Comparison of ENCODE assay signal across 1 cellular context in genomic region chr15:34583399-34584320, GRCh38.
A peak's percentile ranks its signal among the peaks of the same experiment; 100 is the strongest.
TF ChIP-seq lines count a peak whose summit lies in the region.

A gene with protein sequence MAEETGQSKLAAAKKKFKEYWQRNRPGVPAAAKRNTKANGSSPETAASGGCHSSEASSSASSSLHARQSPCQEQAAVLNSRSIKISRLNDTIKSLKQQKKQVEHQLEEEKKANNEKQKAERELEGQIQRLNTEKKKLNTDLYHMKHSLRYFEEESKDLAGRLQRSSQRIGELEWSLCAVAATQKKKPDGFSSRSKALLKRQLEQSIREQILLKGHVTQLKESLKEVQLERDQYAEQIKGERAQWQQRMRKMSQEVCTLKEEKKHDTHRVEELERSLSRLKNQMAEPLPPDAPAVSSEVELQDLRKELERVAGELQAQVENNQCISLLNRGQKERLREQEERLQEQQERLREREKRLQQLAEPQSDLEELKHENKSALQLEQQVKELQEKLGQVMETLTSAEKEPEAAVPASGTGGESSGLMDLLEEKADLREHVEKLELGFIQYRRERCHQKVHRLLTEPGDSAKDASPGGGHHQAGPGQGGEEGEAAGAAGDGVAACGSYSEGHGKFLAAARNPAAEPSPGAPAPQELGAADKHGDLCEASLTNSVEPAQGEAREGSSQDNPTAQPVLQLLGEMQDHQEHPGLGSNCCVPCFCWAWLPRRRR (minus strand): TSS chr15:34583651. CDS start chr15:34535912, 47,739 bp downstream.

TF ChIP-seq in HepG2, 621 proteins besides CTCF, POLR2A, EP300 and RAD21 (continued from another document and continues in another):
- no peak for TF ChIP-seq PHB2 (IDR thresholded peaks at IDR 0.05; ENCODE audit: partially characterized antibody)
- TF ChIP-seq RBFOX2 (IDR thresholded peaks at IDR 0.05; ENCODE audit: low read depth, low read length): peak; percentile 78
- TF ChIP-seq, protein P1, sequence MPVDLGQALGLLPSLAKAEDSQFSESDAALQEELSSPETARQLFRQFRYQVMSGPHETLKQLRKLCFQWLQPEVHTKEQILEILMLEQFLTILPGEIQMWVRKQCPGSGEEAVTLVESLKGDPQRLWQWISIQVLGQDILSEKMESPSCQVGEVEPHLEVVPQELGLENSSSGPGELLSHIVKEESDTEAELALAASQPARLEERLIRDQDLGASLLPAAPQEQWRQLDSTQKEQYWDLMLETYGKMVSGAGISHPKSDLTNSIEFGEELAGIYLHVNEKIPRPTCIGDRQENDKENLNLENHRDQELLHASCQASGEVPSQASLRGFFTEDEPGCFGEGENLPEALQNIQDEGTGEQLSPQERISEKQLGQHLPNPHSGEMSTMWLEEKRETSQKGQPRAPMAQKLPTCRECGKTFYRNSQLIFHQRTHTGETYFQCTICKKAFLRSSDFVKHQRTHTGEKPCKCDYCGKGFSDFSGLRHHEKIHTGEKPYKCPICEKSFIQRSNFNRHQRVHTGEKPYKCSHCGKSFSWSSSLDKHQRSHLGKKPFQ (CRISPR knock-in tag; IDR thresholded peaks at IDR 0.05; ENCODE audit: insufficient replicate concordance): peak; percentile 33
- TF ChIP-seq SYNCRIP (IDR thresholded peaks at IDR 0.05; ENCODE audit: insufficient read depth, low read depth, low read length): no peak
- no peak for TF ChIP-seq ARNTL (CRISPR knock-in tag; IDR thresholded peaks at IDR 0.05)
- TF ChIP-seq ZNF263 (CRISPR knock-in tag; IDR thresholded peaks at IDR 0.05): no peak
- peak; percentile 47; the same call in 1 of the 2 replicates for TF ChIP-seq ZNF343 (CRISPR knock-in tag; IDR thresholded peaks at IDR 0.05)
- TF ChIP-seq ZNF546 (CRISPR knock-in tag; conservative IDR thresholded peaks at IDR 0.05): no peak
- TF ChIP-seq ZNF768 (CRISPR knock-in tag; IDR thresholded peaks at IDR 0.05): no peak
- no peak for TF ChIP-seq JUN (CRISPR knock-in tag; IDR thresholded peaks at IDR 0.05)
- TF ChIP-seq, protein P2, sequence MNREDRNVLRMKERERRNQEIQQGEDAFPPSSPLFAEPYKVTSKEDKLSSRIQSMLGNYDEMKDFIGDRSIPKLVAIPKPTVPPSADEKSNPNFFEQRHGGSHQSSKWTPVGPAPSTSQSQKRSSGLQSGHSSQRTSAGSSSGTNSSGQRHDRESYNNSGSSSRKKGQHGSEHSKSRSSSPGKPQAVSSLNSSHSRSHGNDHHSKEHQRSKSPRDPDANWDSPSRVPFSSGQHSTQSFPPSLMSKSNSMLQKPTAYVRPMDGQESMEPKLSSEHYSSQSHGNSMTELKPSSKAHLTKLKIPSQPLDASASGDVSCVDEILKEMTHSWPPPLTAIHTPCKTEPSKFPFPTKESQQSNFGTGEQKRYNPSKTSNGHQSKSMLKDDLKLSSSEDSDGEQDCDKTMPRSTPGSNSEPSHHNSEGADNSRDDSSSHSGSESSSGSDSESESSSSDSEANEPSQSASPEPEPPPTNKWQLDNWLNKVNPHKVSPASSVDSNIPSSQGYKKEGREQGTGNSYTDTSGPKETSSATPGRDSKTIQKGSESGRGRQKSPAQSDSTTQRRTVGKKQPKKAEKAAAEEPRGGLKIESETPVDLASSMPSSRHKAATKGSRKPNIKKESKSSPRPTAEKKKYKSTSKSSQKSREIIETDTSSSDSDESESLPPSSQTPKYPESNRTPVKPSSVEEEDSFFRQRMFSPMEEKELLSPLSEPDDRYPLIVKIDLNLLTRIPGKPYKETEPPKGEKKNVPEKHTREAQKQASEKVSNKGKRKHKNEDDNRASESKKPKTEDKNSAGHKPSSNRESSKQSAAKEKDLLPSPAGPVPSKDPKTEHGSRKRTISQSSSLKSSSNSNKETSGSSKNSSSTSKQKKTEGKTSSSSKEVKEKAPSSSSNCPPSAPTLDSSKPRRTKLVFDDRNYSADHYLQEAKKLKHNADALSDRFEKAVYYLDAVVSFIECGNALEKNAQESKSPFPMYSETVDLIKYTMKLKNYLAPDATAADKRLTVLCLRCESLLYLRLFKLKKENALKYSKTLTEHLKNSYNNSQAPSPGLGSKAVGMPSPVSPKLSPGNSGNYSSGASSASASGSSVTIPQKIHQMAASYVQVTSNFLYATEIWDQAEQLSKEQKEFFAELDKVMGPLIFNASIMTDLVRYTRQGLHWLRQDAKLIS (CRISPR knock-in tag; IDR thresholded peaks at IDR 0.05): no peak
- TF ChIP-seq, protein P3, sequence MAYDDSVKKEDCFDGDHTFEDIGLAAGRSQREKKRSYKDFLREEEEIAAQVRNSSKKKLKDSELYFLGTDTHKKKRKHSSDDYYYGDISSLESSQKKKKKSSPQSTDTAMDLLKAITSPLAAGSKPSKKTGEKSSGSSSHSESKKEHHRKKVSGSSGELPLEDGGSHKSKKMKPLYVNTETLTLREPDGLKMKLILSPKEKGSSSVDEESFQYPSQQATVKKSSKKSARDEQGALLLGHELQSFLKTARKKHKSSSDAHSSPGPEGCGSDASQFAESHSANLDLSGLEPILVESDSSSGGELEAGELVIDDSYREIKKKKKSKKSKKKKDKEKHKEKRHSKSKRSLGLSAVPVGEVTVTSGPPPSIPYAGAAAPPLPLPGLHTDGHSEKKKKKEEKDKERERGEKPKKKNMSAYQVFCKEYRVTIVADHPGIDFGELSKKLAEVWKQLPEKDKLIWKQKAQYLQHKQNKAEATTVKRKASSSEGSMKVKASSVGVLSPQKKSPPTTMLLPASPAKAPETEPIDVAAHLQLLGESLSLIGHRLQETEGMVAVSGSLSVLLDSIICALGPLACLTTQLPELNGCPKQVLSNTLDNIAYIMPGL (CRISPR knock-in tag; IDR thresholded peaks at IDR 0.05; ENCODE audit: borderline replicate concordance in 1 of 2, low read depth in 1 of 2): peak; percentile 74 to 85
- peak; percentile 97 for TF ChIP-seq ZNF777 (CRISPR knock-in tag; IDR thresholded peaks at IDR 0.05)
- no peak for TF ChIP-seq PRDM15 (CRISPR knock-in tag; IDR thresholded peaks at IDR 0.05)
- TF ChIP-seq ZNF234 (CRISPR knock-in tag; conservative IDR thresholded peaks at IDR 0.05): no peak
- no peak for TF ChIP-seq ZBTB46 (CRISPR knock-in tag; IDR thresholded peaks at IDR 0.05; ENCODE audit: borderline replicate concordance)
- no peak for TF ChIP-seq SP2 (CRISPR knock-in tag; IDR thresholded peaks at IDR 0.05)
- TF ChIP-seq KLF13 (CRISPR knock-in tag; IDR thresholded peaks at IDR 0.05): 0 out of 2 replicates have a peak, but pooled peaks have one; percentile 53
- no peak for TF ChIP-seq ZMYM2 (CRISPR knock-in tag; IDR thresholded peaks at IDR 0.05)
- TF ChIP-seq GPBP1L1 (CRISPR knock-in tag; IDR thresholded peaks at IDR 0.05): no peak
- TF ChIP-seq HOXA3 (CRISPR knock-in tag; IDR thresholded peaks at IDR 0.05): peak; percentile 47
- TF ChIP-seq, protein P4, sequence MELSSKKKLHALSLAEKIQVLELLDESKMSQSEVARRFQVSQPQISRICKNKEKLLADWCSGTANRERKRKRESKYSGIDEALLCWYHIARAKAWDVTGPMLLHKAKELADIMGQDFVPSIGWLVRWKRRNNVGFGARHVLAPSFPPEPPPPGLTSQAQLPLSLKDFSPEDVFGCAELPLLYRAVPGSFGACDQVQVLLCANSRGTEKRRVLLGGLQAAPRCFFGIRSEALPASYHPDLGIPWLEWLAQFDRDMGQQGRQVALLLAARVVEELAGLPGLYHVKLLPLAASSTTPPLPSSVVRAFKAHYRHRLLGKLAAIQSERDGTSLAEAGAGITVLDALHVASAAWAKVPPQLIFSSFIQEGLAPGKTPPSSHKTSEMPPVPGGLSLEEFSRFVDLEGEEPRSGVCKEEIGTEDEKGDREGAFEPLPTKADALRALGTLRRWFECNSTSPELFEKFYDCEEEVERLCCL (CRISPR knock-in tag; IDR thresholded peaks at IDR 0.05; ENCODE audit: borderline replicate concordance): no peak; the same call in 1 of the 2 replicates
- TF ChIP-seq ATF7-NPFF (CRISPR knock-in tag; IDR thresholded peaks at IDR 0.05; ENCODE audit: low read depth): no peak
- TF ChIP-seq, protein P5, sequence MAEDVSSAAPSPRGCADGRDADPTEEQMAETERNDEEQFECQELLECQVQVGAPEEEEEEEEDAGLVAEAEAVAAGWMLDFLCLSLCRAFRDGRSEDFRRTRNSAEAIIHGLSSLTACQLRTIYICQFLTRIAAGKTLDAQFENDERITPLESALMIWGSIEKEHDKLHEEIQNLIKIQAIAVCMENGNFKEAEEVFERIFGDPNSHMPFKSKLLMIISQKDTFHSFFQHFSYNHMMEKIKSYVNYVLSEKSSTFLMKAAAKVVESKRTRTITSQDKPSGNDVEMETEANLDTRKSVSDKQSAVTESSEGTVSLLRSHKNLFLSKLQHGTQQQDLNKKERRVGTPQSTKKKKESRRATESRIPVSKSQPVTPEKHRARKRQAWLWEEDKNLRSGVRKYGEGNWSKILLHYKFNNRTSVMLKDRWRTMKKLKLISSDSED (CRISPR knock-in tag; IDR thresholded peaks at IDR 0.05): no peak
- TF ChIP-seq ZNF451 (CRISPR knock-in tag; IDR thresholded peaks at IDR 0.05): 0 out of 2 replicates have a peak, but pooled peaks have one; percentile 30
- peak; percentile 32; the same call in 1 of the 2 replicates for TF ChIP-seq MEF2D (CRISPR knock-in tag; IDR thresholded peaks at IDR 0.05)
- TF ChIP-seq HNF4A (CRISPR knock-in tag; IDR thresholded peaks at IDR 0.05): 0 out of 2 replicates have a peak, but pooled peaks have one; percentile 14
- TF ChIP-seq, protein P6, sequence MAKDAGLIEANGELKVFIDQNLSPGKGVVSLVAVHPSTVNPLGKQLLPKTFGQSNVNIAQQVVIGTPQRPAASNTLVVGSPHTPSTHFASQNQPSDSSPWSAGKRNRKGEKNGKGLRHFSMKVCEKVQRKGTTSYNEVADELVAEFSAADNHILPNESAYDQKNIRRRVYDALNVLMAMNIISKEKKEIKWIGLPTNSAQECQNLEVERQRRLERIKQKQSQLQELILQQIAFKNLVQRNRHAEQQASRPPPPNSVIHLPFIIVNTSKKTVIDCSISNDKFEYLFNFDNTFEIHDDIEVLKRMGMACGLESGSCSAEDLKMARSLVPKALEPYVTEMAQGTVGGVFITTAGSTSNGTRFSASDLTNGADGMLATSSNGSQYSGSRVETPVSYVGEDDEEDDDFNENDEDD (CRISPR knock-in tag; IDR thresholded peaks at IDR 0.05; ENCODE audit: borderline replicate concordance): peak; percentile 63
- TF ChIP-seq JARID2 (CRISPR knock-in tag; IDR thresholded peaks at IDR 0.05; ENCODE audit: insufficient replicate concordance): no peak
- no peak for TF ChIP-seq ZFP36 (IDR thresholded peaks at IDR 0.05; ENCODE audit: borderline replicate concordance, low read depth, low read length, partially characterized antibody)
- no peak for TF ChIP-seq KLF11 (CRISPR knock-in tag; IDR thresholded peaks at IDR 0.05)
- peak; percentile 30; the same call in 1 of the 2 replicates for TF ChIP-seq NCOA1 (CRISPR knock-in tag; IDR thresholded peaks at IDR 0.05)
- TF ChIP-seq PHF5A (CRISPR knock-in tag; IDR thresholded peaks at IDR 0.05; ENCODE audit: low read depth, unreplicated experiment): no peak
- TF ChIP-seq ZKSCAN8 (CRISPR knock-in tag; IDR thresholded peaks at IDR 0.05; ENCODE audit: borderline replicate concordance): no peak
- no peak for TF ChIP-seq ZNF629 (CRISPR knock-in tag; conservative IDR thresholded peaks at IDR 0.05)
- no peak; the same call in 2 of the 3 replicates for TF ChIP-seq MXI1 (IDR thresholded peaks at IDR 0.05; ENCODE audit: borderline replicate concordance, low read depth, low read length)
- TF ChIP-seq PTBP1 (IDR thresholded peaks at IDR 0.05; ENCODE audit: low read depth, low read length, poor library complexity, severe bottlenecking): no peak
- no peak for TF ChIP-seq ZBTB3 (CRISPR knock-in tag; IDR thresholded peaks at IDR 0.05; ENCODE audit: borderline replicate concordance, low read depth)
